ENCODE assay signal across 27 cellular contexts in the genomic region with DNA sequence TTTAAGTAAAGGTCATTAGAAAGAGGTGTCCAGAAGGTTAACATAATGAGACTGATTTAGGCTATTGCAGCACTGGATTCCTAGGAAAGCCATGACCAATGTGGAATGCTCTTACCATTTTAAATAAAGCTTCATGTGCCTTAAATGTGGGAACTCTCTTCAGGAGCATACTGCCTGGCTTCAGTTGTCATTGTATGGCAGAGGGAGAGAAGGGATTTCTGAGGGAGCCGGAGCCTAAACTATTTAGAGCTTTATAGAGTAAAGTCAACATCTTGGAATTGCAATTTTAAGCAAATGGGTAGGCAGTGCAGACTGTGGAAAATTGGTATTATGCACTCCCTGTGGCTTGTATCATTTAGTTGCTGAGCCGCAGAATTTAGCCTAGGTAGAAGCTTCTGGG.
"Had no signal": no experiment of that assay in that cellular context is flagged by ENCODE, and none has a peak within 500 bp of the region (broad histone marks: within the 10 kb centered on the region; RNA-seq: fewer than 3 reads in every experiment).

No MANE protein-coding gene starts in this region.

- H3K4me3 ChIP-seq: left lung, lower lobe of right lung, ovary, skin epidermis, stomach, testis, thyroid gland, transverse colon, upper lobe of left lung, vagina had no signal

- H3K4me3 Mint-ChIP-seq: naive thymus-derived CD8-positive, alpha-beta T cell; nephron; neural crest cell; stimulated activated naive B cell treated with anti-CD40 and anti-IgM and Interleukin-4, amounts not matched to agents 10 μg/mL and 1 μg/mL and 100 μg/mL, for 72 hours had no signal

- H3K36me3 ChIP-seq: left lung, lower lobe of right lung, ovary, stomach, thyroid gland, transverse colon, upper lobe of left lung, vagina had no signal

- H3K27me3 ChIP-seq: left lung, ovary, stomach, testis, thyroid gland, transverse colon, upper lobe of left lung, vagina had no signal

- DNase-seq: kidney glomerular epithelial cell; left colon; left lung; lower lobe of right lung; mammary epithelial cell; mesenchymal stem cell; naive thymus-derived CD8-positive, alpha-beta T cell; ovary; retina; right cardiac atrium; stimulated activated CD4-positive, alpha-beta T cell treated with anti-CD3 and anti-CD28 coated beads, Interleukin-12 subunit alpha, Interleukin-12 subunit beta, amount 100 ng/mL, for 4 hours; stimulated activated CD4-positive, alpha-beta T cell treated with anti-CD3 and anti-CD28 coated beads, Interleukin-15, amount 100 ng/mL, for 24 hours; stimulated activated CD4-positive, alpha-beta T cell treated with anti-CD3 and anti-CD28 coated beads, Interleukin-2, amount 100 ng/mL, for 24 hours; stimulated activated CD4-positive, alpha-beta T cell treated with anti-CD3 and anti-CD28 coated beads, Interleukin-4, amount 100 ng/mL, for 1 hour; stimulated activated naive B cell treated with anti-CD40 and anti-IgM and Interleukin-4, amounts not matched to agents 10 μg/mL and 1 μg/mL and 100 μg/mL, for 72 hours; stimulated activated naive CD8-positive, alpha-beta T cell treated with anti-CD3 and anti-CD28 coated beads, Interleukin-15, Interleukin-2, amounts not matched to agents 100 U/mL and 50 U/mL, for 24 hours; stomach; testis; thyroid gland; transverse colon; upper lobe of left lung had no signal

- H3K4me1 Mint-ChIP-seq: naive thymus-derived CD8-positive, alpha-beta T cell; nephron; neural crest cell; stimulated activated naive B cell treated with anti-CD40 and anti-IgM and Interleukin-4, amounts not matched to agents 10 μg/mL and 1 μg/mL and 100 μg/mL, for 72 hours had no signal

- H3K4me1 ChIP-seq: left lung, lower lobe of right lung, stomach, testis, thyroid gland, transverse colon, upper lobe of left lung, vagina had no signal

- H3K9me3 ChIP-seq: lower lobe of right lung, ovary, testis, thyroid gland, transverse colon, upper lobe of left lung, vagina had no signal

- H3K27me3 Mint-ChIP-seq: progenitor cell of endocrine pancreas; stimulated activated naive B cell treated with anti-CD40 and anti-IgM and Interleukin-4, amounts not matched to agents 10 μg/mL and 1 μg/mL and 100 μg/mL, for 72 hours had no signal

- ATAC-seq: left colon; left lung; lower lobe of right lung; naive thymus-derived CD8-positive, alpha-beta T cell; right cardiac atrium; sciatic nerve; stimulated activated naive B cell treated with anti-CD40 and anti-IgM and Interleukin-4, amounts not matched to agents 10 μg/mL and 1 μg/mL and 100 μg/mL, for 72 hours; stimulated activated naive CD8-positive, alpha-beta T cell treated with anti-CD3 and anti-CD28 coated beads, Interleukin-15, Interleukin-2, amounts not matched to agents 100 U/mL and 50 U/mL, for 24 hours had no signal

- H3K36me3 Mint-ChIP-seq: naive thymus-derived CD8-positive, alpha-beta T cell; stimulated activated naive B cell treated with anti-CD40 and anti-IgM and Interleukin-4, amounts not matched to agents 10 μg/mL and 1 μg/mL and 100 μg/mL, for 72 hours had no signal

- H3K27ac ChIP-seq: left lung, lower lobe of right lung, ovary, skin epidermis, stomach, testis, thyroid gland, transverse colon, upper lobe of left lung, vagina had no signal

- H3K27ac Mint-ChIP-seq: naive thymus-derived CD8-positive, alpha-beta T cell; nephron; progenitor cell of endocrine pancreas; stimulated activated naive B cell treated with anti-CD40 and anti-IgM and Interleukin-4, amounts not matched to agents 10 μg/mL and 1 μg/mL and 100 μg/mL, for 72 hours had no signal
